ENCODE assay signal across 1 cellular context in the genomic region with DNA sequence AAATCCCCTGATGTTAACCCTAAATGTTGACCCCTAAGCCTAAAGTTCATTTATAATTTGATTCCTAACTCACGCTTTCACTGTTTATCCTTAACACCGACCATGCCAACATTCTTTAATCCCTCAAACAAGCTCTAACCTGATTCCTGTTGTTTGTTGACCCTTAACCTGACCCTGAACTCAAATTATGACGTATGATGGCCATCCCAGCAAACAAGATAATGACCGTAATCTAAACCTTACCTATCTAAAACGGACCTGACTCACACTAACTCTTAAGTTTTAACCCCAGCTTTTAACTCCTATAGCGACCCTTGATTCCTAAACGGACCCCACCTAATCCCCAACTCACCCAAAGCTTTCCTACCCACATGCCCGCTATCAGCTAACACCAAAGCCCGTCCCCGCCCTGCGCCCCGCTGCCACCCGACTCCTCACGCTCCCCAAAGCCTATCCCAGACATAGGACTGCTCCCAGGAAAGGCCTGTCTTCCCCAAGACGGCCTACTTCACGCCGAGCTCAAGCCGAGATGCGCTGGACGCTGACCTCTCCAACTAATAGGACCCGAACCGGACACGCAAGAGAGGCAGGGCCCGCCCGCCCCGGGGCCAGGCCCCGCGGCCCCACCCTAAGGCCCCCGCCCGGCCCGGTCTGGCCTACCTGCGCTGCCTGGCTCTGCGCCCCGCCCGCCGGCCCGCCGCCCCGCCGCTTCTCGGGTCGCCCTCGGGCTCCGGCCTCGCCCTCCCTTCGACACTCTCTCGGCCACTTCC.
TF ChIP-seq lines count a peak whose summit lies in the region.

No MANE protein-coding gene starts in this region.

TF ChIP-seq in GM12878, 131 proteins besides CTCF, POLR2A, EP300 and RAD21:
- TF ChIP-seq LARP7 (IDR thresholded peaks at IDR 0.05) (peak; percentile 75), DPF2 (IDR thresholded peaks at IDR 0.05) (peak; percentile 6; the same call in 1 of the 2 replicates), NKRF (conservative IDR thresholded peaks at IDR 0.05) (peak; percentile 43), NBN (IDR thresholded peaks at IDR 0.05) (no peak; the same call in 1 of the 2 replicates), NR2C1 (IDR thresholded peaks at IDR 0.05) (peak; percentile 70), ATF7 (IDR thresholded peaks at IDR 0.05; ENCODE audit: low read depth) (peak; percentile 63), POLR2AphosphoS5 (IDR thresholded peaks at IDR 0.05; ENCODE audit: low read length) (peak; percentile 19; the same call in 1 of the 2 replicates), NR2F1 (conservative IDR thresholded peaks at IDR 0.05) (peak; percentile 90), MTA2 (IDR thresholded peaks at IDR 0.05; ENCODE audit: low read depth) (0 out of 2 replicates have a peak, but pooled peaks have one; percentile 10), SMARCA5 (IDR thresholded peaks at IDR 0.05) (0 out of 2 replicates have a peak, but pooled peaks have one; percentile 69), PAX8 (IDR thresholded peaks at IDR 0.05) (no peak), SREBF2 (IDR thresholded peaks at IDR 0.05; ENCODE audit: low read length) (no peak)
- TF ChIP-seq, protein P1, sequence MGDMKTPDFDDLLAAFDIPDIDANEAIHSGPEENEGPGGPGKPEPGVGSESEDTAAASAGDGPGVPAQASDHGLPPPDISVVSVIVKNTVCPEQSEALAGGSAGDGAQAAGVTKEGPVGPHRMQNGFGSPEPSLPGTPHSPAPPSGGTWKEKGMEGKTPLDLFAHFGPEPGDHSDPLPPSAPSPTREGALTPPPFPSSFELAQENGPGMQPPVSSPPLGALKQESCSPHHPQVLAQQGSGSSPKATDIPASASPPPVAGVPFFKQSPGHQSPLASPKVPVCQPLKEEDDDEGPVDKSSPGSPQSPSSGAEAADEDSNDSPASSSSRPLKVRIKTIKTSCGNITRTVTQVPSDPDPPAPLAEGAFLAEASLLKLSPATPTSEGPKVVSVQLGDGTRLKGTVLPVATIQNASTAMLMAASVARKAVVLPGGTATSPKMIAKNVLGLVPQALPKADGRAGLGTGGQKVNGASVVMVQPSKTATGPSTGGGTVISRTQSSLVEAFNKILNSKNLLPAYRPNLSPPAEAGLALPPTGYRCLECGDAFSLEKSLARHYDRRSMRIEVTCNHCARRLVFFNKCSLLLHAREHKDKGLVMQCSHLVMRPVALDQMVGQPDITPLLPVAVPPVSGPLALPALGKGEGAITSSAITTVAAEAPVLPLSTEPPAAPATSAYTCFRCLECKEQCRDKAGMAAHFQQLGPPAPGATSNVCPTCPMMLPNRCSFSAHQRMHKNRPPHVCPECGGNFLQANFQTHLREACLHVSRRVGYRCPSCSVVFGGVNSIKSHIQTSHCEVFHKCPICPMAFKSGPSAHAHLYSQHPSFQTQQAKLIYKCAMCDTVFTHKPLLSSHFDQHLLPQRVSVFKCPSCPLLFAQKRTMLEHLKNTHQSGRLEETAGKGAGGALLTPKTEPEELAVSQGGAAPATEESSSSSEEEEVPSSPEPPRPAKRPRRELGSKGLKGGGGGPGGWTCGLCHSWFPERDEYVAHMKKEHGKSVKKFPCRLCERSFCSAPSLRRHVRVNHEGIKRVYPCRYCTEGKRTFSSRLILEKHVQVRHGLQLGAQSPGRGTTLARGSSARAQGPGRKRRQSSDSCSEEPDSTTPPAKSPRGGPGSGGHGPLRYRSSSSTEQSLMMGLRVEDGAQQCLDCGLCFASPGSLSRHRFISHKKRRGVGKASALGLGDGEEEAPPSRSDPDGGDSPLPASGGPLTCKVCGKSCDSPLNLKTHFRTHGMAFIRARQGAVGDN (IDR thresholded peaks at IDR 0.05) = 0 out of 2 replicates have a peak, but pooled peaks have one; percentile 19
